Comparison of ENCODE assay signal across 1 cellular context in genomic region chr13:73341748-73342147, GRCh38.
A peak's percentile ranks its signal among the peaks of the same experiment; 100 is the strongest.
TF ChIP-seq lines count a peak whose summit lies in the region.

No MANE protein-coding gene starts in this region.

TF ChIP-seq in SK-N-SH, 30 proteins besides CTCF, POLR2A, EP300 and RAD21 (continued from another document):
- TF ChIP-seq REST (IDR thresholded peaks at IDR 0.05; ENCODE audit: low read depth, low read length), result no peak
- peak; percentile 28; the same call in 1 of the 2 replicates for TF ChIP-seq NFIC (IDR thresholded peaks at IDR 0.05; ENCODE audit: borderline replicate concordance)
- no peak for TF ChIP-seq ZBTB33 (IDR thresholded peaks at IDR 0.05; ENCODE audit: borderline replicate concordance, low read depth)
- TF ChIP-seq SIN3A (IDR thresholded peaks at IDR 0.05; ENCODE audit: borderline replicate concordance, low read depth, low read length), result no peak
- TF ChIP-seq YY1 (IDR thresholded peaks at IDR 0.05; ENCODE audit: low read depth), result no peak
- TF ChIP-seq FOSL2 (IDR thresholded peaks at IDR 0.05; ENCODE audit: borderline replicate concordance, low read depth), result peak; percentile 32; the same call in 1 of the 2 replicates
- no peak for TF ChIP-seq TAF1 (IDR thresholded peaks at IDR 0.05; ENCODE audit: borderline replicate concordance, low read depth, low read length)
- peak; percentile 43 for TF ChIP-seq JUND (IDR thresholded peaks at IDR 0.05)
- TF ChIP-seq GATA2 (CRISPR knock-in tag; IDR thresholded peaks at IDR 0.05), result no peak
- no peak for TF ChIP-seq MAX (IDR thresholded peaks at IDR 0.05; ENCODE audit: low read depth)
- TF ChIP-seq MEF2A (IDR thresholded peaks at IDR 0.05; ENCODE audit: borderline replicate concordance, low read depth), result no peak
- no peak for TF ChIP-seq POLR2AphosphoS5 (IDR thresholded peaks at IDR 0.05; ENCODE audit: low read depth, low read length)
- TF ChIP-seq USF1 (IDR thresholded peaks at IDR 0.05; ENCODE audit: borderline replicate concordance, low read depth), result no peak
- TF ChIP-seq TEAD4 (IDR thresholded peaks at IDR 0.05; ENCODE audit: borderline replicate concordance, insufficient read depth), result no peak
- TF ChIP-seq USF2 (IDR thresholded peaks at IDR 0.05; ENCODE audit: borderline replicate concordance, low read depth, low read length), result no peak
- TF ChIP-seq PBX3 (IDR thresholded peaks at IDR 0.05), result peak; percentile 42
